ENCODE assay signal across 11 cellular contexts in genomic region chr13:73870970-73871935, GRCh38.
DNase-seq lines count a peak whose midpoint lies in the region; ATAC-seq and TF ChIP-seq lines count a peak whose summit lies in the region.
"Had no signal": no experiment of that assay in that cellular context is flagged by ENCODE, and none has a peak within 500 bp of the region (broad histone marks: within the 10 kb centered on the region; RNA-seq: fewer than 3 reads in every experiment).

No MANE protein-coding gene starts in this region.

- no peaks in the 10 kb centered on the region for H3K27me3 ChIP-seq in PC-9 (ENCODE audit: insufficient read depth, low read depth)
- H3K27me3 ChIP-seq: BLaER1 had no signal

- no TSS peak for BruUV-seq in PC-9 (replicated peaks; lab: Mats Ljungman, UMichigan)

- H3K79me2 ChIP-seq in PC-9 (ENCODE audit: low read depth): no peaks in the 10 kb centered on the region

- H3F3A ChIP-seq in PC-9 (ENCODE audit: insufficient read depth, low read depth): no peaks in the 10 kb centered on the region

- no peaks in the 10 kb centered on the region for H3K4me1 ChIP-seq in PC-9 (replicated peaks; ENCODE audit: insufficient read depth)
- H3K4me1 ChIP-seq: BLaER1 had no signal

- H3K27ac ChIP-seq in PC-9: no peak overlapping the region
- H3K27ac ChIP-seq: BLaER1 had no signal

- POLR2A ChIA-PET in PC-9 (lab: Charles Lee; ENCODE audit: unreplicated experiment): no interaction called here

- DNase-seq in NCI-H2171 treated with DMSO at 0.1 percent for 48 hours (lab: John Stamatoyannopoulos, UW): peak; percentile 22
- no peak for DNase-seq in NCI-H2171 (lab: John Stamatoyannopoulos, UW)
- no peak for DNase-seq in PC-9
- peak; percentile 71 for DNase-seq in fibroblast of the conjunctiva (ENCODE audit: low read depth)
- DNase-seq in skeletal muscle cell (ENCODE audit: low read depth): peak; percentile 91
- DNase-seq in SKM-1 treated with dmso at 0.1 percent for 144 hours (lab: John Stamatoyannopoulos, UW; ENCODE audit: unreplicated experiment): no peak
- DNase-seq: anterior cingulate cortex, SIG-M5 had no signal

- H3K4me3 ChIP-seq in PC-9 (no peak overlapping the region), skeletal muscle cell (ENCODE audit: low read depth, low read length) (peak overlapping the region; percentile 3)
- H3K4me3 ChIP-seq: BLaER1 had no signal

- CTCF ChIA-PET in PC-9 (lab: Charles Lee): no interaction called here

- intact Hi-C loops in PC-9 (cut with micrococcal nuclease; ENCODE audit: unreplicated experiment): no loop called here

- no peaks in the 10 kb centered on the region for H3K9me3 ChIP-seq in PC-9 (ENCODE audit: insufficient read depth, low read depth)
- H3K9me3 ChIP-seq: BLaER1 had no signal

- TF ChIP-seq CTCF in PC-9 (conservative IDR thresholded peaks at IDR 0.05): no peak

- no peak overlapping the region for H3K4me2 ChIP-seq in PC-9
- H3K4me2 ChIP-seq: BLaER1 had no signal

- no peaks in the 10 kb centered on the region for H3K36me3 ChIP-seq in PC-9 (ENCODE audit: low read depth)

- ATAC-seq in GM19035 (IDR thresholded peaks at IDR 0.05; ENCODE audit: unreplicated experiment) (no peak), HG02759 (IDR thresholded peaks at IDR 0.05; ENCODE audit: unreplicated experiment) (no peak)

- H3K9me2 ChIP-seq in PC-9 (ENCODE audit: insufficient read depth): no peaks in the 10 kb centered on the region; the same call in 1 of the 2 replicates

- H4K20me1 ChIP-seq in PC-9 (ENCODE audit: insufficient read depth): no peaks in the 10 kb centered on the region
- H4K20me1 ChIP-seq: BLaER1 had no signal

- H2AFZ ChIP-seq in PC-9: 0 out of 2 replicates have a peak overlapping the region, but pooled peaks have one; percentile 22

Comparison
In these comparisons a context has a peak if more than half of its experiments do, and no peak if none do; other contexts are left out.
1. DNase-seq: peak in NCI-H2171 treated with DMSO at 0.1 percent for 48 hours (single experiment), fibroblast of the conjunctiva (single experiment) and skeletal muscle cell (single experiment); none in NCI-H2171 (single experiment), PC-9 (0 of 2) and SKM-1 treated with dmso at 0.1 percent for 144 hours (single experiment).